In the genomic region with DNA sequence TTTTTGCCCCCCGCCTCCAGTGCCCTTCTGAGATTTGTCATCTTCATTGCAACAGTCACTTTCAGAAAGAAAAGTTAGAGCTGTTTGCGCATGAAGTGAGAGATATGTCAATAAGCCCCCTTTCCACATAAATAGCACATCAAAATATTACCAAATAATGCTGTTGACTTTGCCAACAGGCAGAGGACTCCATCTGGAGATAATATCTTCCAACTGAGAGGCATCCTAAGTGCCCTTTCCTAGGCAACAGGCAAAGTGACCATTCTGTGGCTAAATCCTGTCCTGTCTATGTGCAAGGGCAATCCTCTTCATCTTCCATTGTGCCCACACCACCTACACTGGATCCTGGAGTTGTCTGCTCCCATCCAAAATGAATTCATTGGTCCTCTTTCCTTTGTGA, we compare ENCODE assay signal across 24 cellular contexts.
"Had no signal": no experiment of that assay in that cellular context is flagged by ENCODE, and none has a peak within 500 bp of the region (broad histone marks: within the 10 kb centered on the region; RNA-seq: fewer than 3 reads in every experiment).

No MANE protein-coding gene starts in this region.

- H3K27ac Mint-ChIP-seq: naive thymus-derived CD4-positive, alpha-beta T cell; stimulated activated naive B cell treated with anti-CD40 and anti-IgM and Interleukin-4, amounts not matched to agents 10 μg/mL and 1 μg/mL and 100 μg/mL, for 72 hours; stimulated activated naive CD8-positive, alpha-beta T cell treated with anti-CD3 and anti-CD28 coated beads, Interleukin-15, Interleukin-2, amounts not matched to agents 100 ng/mL and 50 ng/mL, for 24 hours had no signal

- H3K9me3 Mint-ChIP-seq: mesothelial cell of epicardium; naive thymus-derived CD4-positive, alpha-beta T cell; nephron; stimulated activated naive B cell treated with anti-CD40 and anti-IgM and Interleukin-4, amounts not matched to agents 10 μg/mL and 1 μg/mL and 100 μg/mL, for 72 hours; stimulated activated naive CD8-positive, alpha-beta T cell treated with anti-CD3 and anti-CD28 coated beads, Interleukin-15, Interleukin-2, amounts not matched to agents 100 ng/mL and 50 ng/mL, for 24 hours had no signal

- DNase-seq: dorsolateral prefrontal cortex; effector CD4-positive, alpha-beta T cell; foreskin melanocyte; glutamatergic neuron; heart right ventricle; hippocampal formation; left cardiac atrium; left lung; mesenchymal stem cell; naive thymus-derived CD4-positive, alpha-beta T cell; right lobe of liver; small intestine; stimulated activated CD4-positive, alpha-beta T cell treated with anti-CD3 and anti-CD28 coated beads, Interleukin-15, amount 100 ng/mL, for 24 hours; stimulated activated CD4-positive, alpha-beta T cell treated with anti-CD3 and anti-CD28 coated beads, Interleukin-2, amount 100 ng/mL, for 48 hours; stimulated activated naive B cell treated with anti-CD40 and anti-IgM and Interleukin-4, amounts not matched to agents 10 μg/mL and 1 μg/mL and 100 μg/mL, for 72 hours; upper lobe of right lung; uterus had no signal

- H3K4me3 Mint-ChIP-seq: mesothelial cell of epicardium; naive thymus-derived CD4-positive, alpha-beta T cell; nephron; stimulated activated naive B cell treated with anti-CD40 and anti-IgM and Interleukin-4, amounts not matched to agents 10 μg/mL and 1 μg/mL and 100 μg/mL, for 72 hours; stimulated activated naive CD8-positive, alpha-beta T cell treated with anti-CD3 and anti-CD28 coated beads, Interleukin-15, Interleukin-2, amounts not matched to agents 100 ng/mL and 50 ng/mL, for 24 hours had no signal

- H3K4me3 ChIP-seq: dorsolateral prefrontal cortex, heart right ventricle, left lung, right lobe of liver, thoracic aorta, tibial nerve, upper lobe of right lung, uterus had no signal

- H3K36me3 ChIP-seq: heart right ventricle, left lung, right lobe of liver, thoracic aorta, tibial nerve, upper lobe of right lung, uterus had no signal

- H3K27me3 ChIP-seq: heart right ventricle, left lung, right lobe of liver, tibial nerve, upper lobe of right lung, uterus had no signal

- H3K4me1 Mint-ChIP-seq: stimulated activated naive B cell treated with anti-CD40 and anti-IgM and Interleukin-4, amounts not matched to agents 10 μg/mL and 1 μg/mL and 100 μg/mL, for 72 hours had no signal

- H3K36me3 Mint-ChIP-seq: mesothelial cell of epicardium; naive thymus-derived CD4-positive, alpha-beta T cell; stimulated activated naive B cell treated with anti-CD40 and anti-IgM and Interleukin-4, amounts not matched to agents 10 μg/mL and 1 μg/mL and 100 μg/mL, for 72 hours had no signal

- H3K27me3 Mint-ChIP-seq: stimulated activated naive B cell treated with anti-CD40 and anti-IgM and Interleukin-4, amounts not matched to agents 10 μg/mL and 1 μg/mL and 100 μg/mL, for 72 hours had no signal

- ATAC-seq: esophagus mucosa; left cardiac atrium; left lung; naive thymus-derived CD4-positive, alpha-beta T cell; stimulated activated naive B cell treated with anti-CD40 and anti-IgM and Interleukin-4, amounts not matched to agents 10 μg/mL and 1 μg/mL and 100 μg/mL, for 72 hours; upper lobe of right lung had no signal

- H3K27ac ChIP-seq: epithelial cell of prostate, left lung, right lobe of liver, thoracic aorta, tibial nerve, upper lobe of right lung, uterus had no signal

- H3K4me1 ChIP-seq: left lung, right lobe of liver, upper lobe of right lung, uterus had no signal

- H3K9me3 ChIP-seq: heart right ventricle, left lung, right lobe of liver, thoracic aorta, tibial nerve, upper lobe of right lung, uterus had no signal
